Comparison of ENCODE assay signal across 1 cellular context in the genomic region with DNA sequence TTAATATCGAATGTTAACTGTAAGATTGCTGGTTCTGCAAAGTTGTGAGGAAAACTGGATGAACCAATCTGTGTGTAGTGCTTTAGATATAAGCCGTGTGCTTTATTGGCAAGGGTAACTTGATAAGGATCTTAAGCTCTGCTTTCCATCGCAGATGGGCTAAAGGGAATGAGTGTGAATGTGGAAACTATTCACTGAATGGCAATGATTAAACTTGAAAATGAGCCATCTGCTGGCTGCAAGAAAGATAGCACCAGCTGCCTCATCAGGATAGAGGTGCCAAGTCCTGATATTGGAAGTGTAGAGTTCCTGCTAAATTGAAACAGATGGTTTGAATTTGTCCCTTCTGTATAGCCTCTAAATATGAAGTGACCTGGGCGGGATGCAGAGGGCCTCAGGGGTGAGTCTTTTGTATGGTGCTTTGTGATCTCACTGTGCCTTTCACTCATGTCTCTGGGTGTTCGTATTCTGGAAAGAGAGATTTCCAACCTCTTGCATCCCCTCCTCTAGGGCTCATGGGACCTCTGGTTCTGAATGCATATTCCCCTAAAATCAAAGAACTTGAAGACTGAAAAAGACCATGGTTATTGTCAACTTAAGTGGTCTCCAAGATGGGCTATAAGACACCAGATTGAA.
A peak's percentile ranks its signal among the peaks of the same experiment; 100 is the strongest.
TF ChIP-seq lines count a peak whose summit lies in the region.

No MANE protein-coding gene starts in this region.

TF ChIP-seq in HepG2, 621 proteins besides CTCF, POLR2A, EP300 and RAD21:
- TF ChIP-seq SMC3 (IDR thresholded peaks at IDR 0.05; ENCODE audit: low read length): peak; percentile 30; the same call in 1 of the 2 replicates
- no peak for TF ChIP-seq RBM22 (optimal IDR thresholded peaks at IDR 0.05; ENCODE audit: low read length)
